In genomic region chr10:101120884-101121660, GRCh38 we compare ENCODE assay signal across 7 cellular contexts. TPM values are rescaled to one million over a fixed set of nuclear protein-coding genes. Genes with fewer than 3 reads are reported as not detected.
DNase-seq lines count a peak whose midpoint lies in the region; ATAC-seq and TF ChIP-seq lines count a peak whose summit lies in the region.

No MANE protein-coding gene starts in this region.

- intact Hi-C loops in activated CD8-positive, alpha-beta T cell treated with anti-CD3 and anti-CD28 coated beads for 36 hours (cut with micrococcal nuclease) = no loop called here
- intact Hi-C loops in heart left ventricle (cut with DNase I) = no loop called here

- CTCF ChIA-PET in activated CD8-positive, alpha-beta T cell treated with anti-CD3 and anti-CD28 coated beads for 36 hours (lab: Charles Lee) = interaction anchor here (1.0 to 4.8 kb wide), 4 partner anchors 21 to 93 kb away, joined by 3 to 49 read pairs (median 18); no protein-coding TSS in a partner anchor

- H3K4me1 ChIP-seq in heart left ventricle = peaks cover 0 to 25% (median 14%) of the 10 kb centered on the region in 12 donors
- peaks cover 9% of the 10 kb centered on the region for H3K4me1 ChIP-seq in skeletal muscle satellite cell (ENCODE audit: control insufficient read depth, insufficient read depth, low read length)

- peak overlapping the region; percentile 82 for H3K4me3 Mint-ChIP-seq in HFFc6
- peak overlapping the region; percentile 73 for H3K4me3 Mint-ChIP-seq in activated CD8-positive, alpha-beta T cell treated with anti-CD3 and anti-CD28 coated beads for 36 hours

- ATAC-seq in activated CD8-positive, alpha-beta T cell treated with anti-CD3 and anti-CD28 coated beads for 36 hours = peak; percentile 77
- ATAC-seq in heart left ventricle (peak in 2 of 4 donors; percentile 22 to 65), GM18858 (IDR thresholded peaks at IDR 0.05; ENCODE audit: unreplicated experiment) (no peak), GM19463 (IDR thresholded peaks at IDR 0.05; ENCODE audit: unreplicated experiment) (no peak)

- TF ChIP-seq CTCF in HFFc6 (IDR thresholded peaks at IDR 0.05) (no peak), heart left ventricle (IDR thresholded peaks at IDR 0.05) (no peak)
- TF ChIP-seq CTCF in activated CD8-positive, alpha-beta T cell treated with anti-CD3 and anti-CD28 coated beads for 36 hours (IDR thresholded peaks at IDR 0.05) = no peak

- H3K9me3 Mint-ChIP-seq in HFFc6 = no peaks in the 10 kb centered on the region
- H3K9me3 Mint-ChIP-seq in activated CD8-positive, alpha-beta T cell treated with anti-CD3 and anti-CD28 coated beads for 36 hours = no peaks in the 10 kb centered on the region

- H3K4me3 ChIP-seq in heart left ventricle (peak overlapping the region; percentile 13 to 63 (median 52)), skeletal muscle satellite cell (ENCODE audit: low read length) (peak overlapping the region; percentile 67)

- no peak overlapping the region for H3K27ac ChIP-seq in heart left ventricle

- H3K27ac Mint-ChIP-seq in HFFc6 = no peak overlapping the region
- peak overlapping the region; percentile 52 for H3K27ac Mint-ChIP-seq in activated CD8-positive, alpha-beta T cell treated with anti-CD3 and anti-CD28 coated beads for 36 hours

- peaks cover 42 to 100% (median 70%) of the 10 kb centered on the region in 9 donors for H3K27me3 ChIP-seq in heart left ventricle
- H3K27me3 ChIP-seq in skeletal muscle satellite cell (ENCODE audit: control insufficient read depth, insufficient read depth, low read length) = peaks cover 88% of the 10 kb centered on the region

- H3K4me2 ChIP-seq in skeletal muscle satellite cell (ENCODE audit: low read length) = peak overlapping the region; percentile 91

- WGBS in heart left ventricle, 4 donors = 8 to 14% (median 9%) methylated on average over 29 to 41 of the region's 41 CpGs

- peaks cover 8% of the 10 kb centered on the region for H3K4me1 Mint-ChIP-seq in HFFc6 (ENCODE audit: low read depth)
- H3K4me1 Mint-ChIP-seq in activated CD8-positive, alpha-beta T cell treated with anti-CD3 and anti-CD28 coated beads for 36 hours (ENCODE audit: low read depth) = peaks cover 26% of the 10 kb centered on the region

- H3K27me3 Mint-ChIP-seq in HFFc6 (ENCODE audit: insufficient read depth) = peaks cover 67% of the 10 kb centered on the region
- peaks cover 45% of the 10 kb centered on the region for H3K27me3 Mint-ChIP-seq in activated CD8-positive, alpha-beta T cell treated with anti-CD3 and anti-CD28 coated beads for 36 hours

- H3K9me3 ChIP-seq in heart left ventricle = no peaks in the 10 kb centered on the region
- no peaks in the 10 kb centered on the region for H3K9me3 ChIP-seq in skeletal muscle satellite cell (replicated peaks; ENCODE audit: low read length)

- no peak for DNase-seq in HFFc6
- DNase-seq in activated CD8-positive, alpha-beta T cell treated with anti-CD3 and anti-CD28 coated beads for 36 hours = peak; percentile 58
- DNase-seq in heart left ventricle = no peak
- DNase-seq in GDM1 (lab: John Stamatoyannopoulos, UW) = no peak

- POLR2A ChIA-PET in activated CD8-positive, alpha-beta T cell treated with anti-CD3 and anti-CD28 coated beads for 36 hours (lab: Charles Lee) = no interaction called here

- TF ChIP-seq POLR2A in heart left ventricle (IDR thresholded peaks at IDR 0.05) = no peak

- H3K36me3 ChIP-seq in heart left ventricle = no peaks in the 10 kb centered on the region
- H3K36me3 ChIP-seq in skeletal muscle satellite cell (ENCODE audit: insufficient read depth, low read length) = no peaks in the 10 kb centered on the region

- H3K36me3 Mint-ChIP-seq in HFFc6 (ENCODE audit: low read depth) = no peaks in the 10 kb centered on the region
- no peaks in the 10 kb centered on the region for H3K36me3 Mint-ChIP-seq in activated CD8-positive, alpha-beta T cell treated with anti-CD3 and anti-CD28 coated beads for 36 hours (ENCODE audit: low read depth)

- H3K9ac ChIP-seq in skeletal muscle satellite cell (ENCODE audit: low read depth, low read length) = no peak overlapping the region

RNA-seq across cellular contexts. Expression of gene TLX1, which starts 10.0 kb away (rescaled TPM):
- not detected for total RNA-seq in HFFc6 (2021; fragmentation: NEBNext Ultra II Directional; extraction: Animal tissue kit (Norgen Biotek cat#: 25700))
- not detected for total RNA-seq in activated CD8-positive, alpha-beta T cell treated with anti-CD3 and anti-CD28 coated beads for 36 hours
- under 1 TPM in 6 of 9 donors, not detected in 3; 0.15 to 0.94 (median 0.20) TPM for total RNA-seq in heart left ventricle
- polyA plus RNA-seq in heart left ventricle = under 1 TPM; 0.08 to 0.15 TPM
- not detected in 2 replicates for total RNA-seq in skeletal muscle satellite cell (2012; rRNA removed)

RNA-seq across cellular contexts. Expression of gene KAZALD1, which starts 59.3 kb away (rescaled TPM):
- 10 to 100 TPM; 14.5 to 21.1 (median 19.9) TPM for total RNA-seq in HFFc6 (2021; fragmentation: NEBNext Ultra II Directional; extraction: Animal tissue kit (Norgen Biotek cat#: 25700))
- under 1 TPM; 0.72 to 0.90 TPM for total RNA-seq in activated CD8-positive, alpha-beta T cell treated with anti-CD3 and anti-CD28 coated beads for 36 hours
- total RNA-seq in heart left ventricle = 10 to 100 TPM in 2 of 9 donors, 1 to 10 TPM in 7; 1.9 to 11.1 (median 6.1) TPM
- polyA plus RNA-seq in heart left ventricle = 10 to 100 TPM in 1 of 2 donors, 1 to 10 TPM in 1; 10.0 to 10.6 TPM
- total RNA-seq in skeletal muscle satellite cell (2012; rRNA removed) = 9.9 and 15.1 TPM in 2 replicates
